In genomic region chr6:147712841-147713240, GRCh38 we compare ENCODE assay signal across 23 cellular contexts.
"Had no signal": no experiment of that assay in that cellular context is flagged by ENCODE, and none has a peak within 500 bp of the region (broad histone marks: within the 10 kb centered on the region; RNA-seq: fewer than 3 reads in every experiment).

No MANE protein-coding gene starts in this region.

- DNase-seq: effector CD4-positive, alpha-beta T cell; gastrocnemius medialis; glutamatergic neuron; immature natural killer cell; kidney; left colon; mesendoderm; naive B cell; occipital lobe; pancreas; retina; stimulated activated CD4-positive, alpha-beta T cell treated with anti-CD3 and anti-CD28 coated beads, Interleukin-12 subunit alpha, Interleukin-12 subunit beta, amount 100 ng/mL, for 4 hours; stimulated activated naive CD4-positive, alpha-beta T cell; stomach; substantia nigra; transverse colon had no signal

- H3K36me3 Mint-ChIP-seq: immature natural killer cell, naive B cell had no signal

- H3K27ac Mint-ChIP-seq: immature natural killer cell, naive B cell, nephron, progenitor cell of endocrine pancreas had no signal

- H3K27me3 Mint-ChIP-seq: naive B cell, progenitor cell of endocrine pancreas had no signal

- H3K4me1 Mint-ChIP-seq: immature natural killer cell, naive B cell had no signal

- ATAC-seq: esophagus mucosa, gastrocnemius medialis, left colon, pancreas, sciatic nerve had no signal

- H3K4me3 ChIP-seq: coronary artery, gastrocnemius medialis, pancreas, skin epidermis, stomach, thoracic aorta, transverse colon had no signal

- H3K4me3 Mint-ChIP-seq: immature natural killer cell, naive B cell, nephron had no signal
